In the genomic region with DNA sequence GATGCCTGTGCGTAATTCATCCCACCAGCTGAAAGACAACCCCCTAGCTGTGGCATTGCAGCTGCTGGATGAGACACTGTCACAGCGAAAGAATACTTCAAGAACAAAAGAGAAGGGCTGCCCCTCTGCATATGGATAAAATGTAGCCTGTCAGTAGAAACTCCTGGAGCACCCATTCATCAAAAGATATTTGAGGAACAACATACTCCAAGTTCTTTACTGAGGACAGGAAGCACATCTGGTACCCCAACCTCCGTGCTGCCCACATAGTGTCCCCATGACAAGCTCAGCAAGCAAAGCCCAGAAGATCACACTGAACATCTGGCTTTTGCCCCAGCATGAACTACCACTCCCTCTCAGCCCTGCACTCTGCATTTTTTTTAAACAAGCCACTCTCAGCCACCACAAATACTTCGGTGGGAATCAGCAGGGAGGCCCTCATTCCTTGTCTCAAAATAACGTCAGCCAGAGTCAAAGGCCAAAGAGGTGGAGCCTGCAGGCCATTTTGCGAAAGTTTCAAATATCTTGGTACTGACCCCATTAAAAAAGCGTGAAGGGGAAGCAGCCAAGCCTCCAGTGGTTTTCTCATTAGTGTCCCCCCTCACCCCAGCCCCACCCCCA, we compare ENCODE assay signal across 8 cellular contexts. TPM values are rescaled to one million over a fixed set of nuclear protein-coding genes. Genes with fewer than 3 reads are reported as not detected.
DNase-seq lines count a peak whose midpoint lies in the region; ATAC-seq and TF ChIP-seq lines count a peak whose summit lies in the region.

No MANE protein-coding gene starts in this region.

- CTCF ChIA-PET in WTC11 (lab: Charles Lee): interaction anchor here (0.9 to 2.0 kb wide), 5 partner anchors 8 to 739 kb away, joined by 4 to 11 read pairs (median 7); no protein-coding TSS in a partner anchor

- no peaks in the 10 kb centered on the region for H3K27me3 Mint-ChIP-seq in WTC11 (ENCODE audit: low read depth)

- peaks cover 7% of the 10 kb centered on the region for H3K36me3 ChIP-seq in osteoblast (ENCODE audit: insufficient read depth, low read length)

- H3K9me3 Mint-ChIP-seq in WTC11: no peaks in the 10 kb centered on the region

- intact Hi-C loops in posterior cingulate gyrus (cut with DNase I): no loop called here

- peaks cover 3% of the 10 kb centered on the region for H4K20me1 ChIP-seq in osteoblast (ENCODE audit: insufficient read depth, low read length)

- H3K4me1 Mint-ChIP-seq in WTC11: peaks cover 41% of the 10 kb centered on the region

- H3K36me3 Mint-ChIP-seq in WTC11: peaks cover 19% of the 10 kb centered on the region

- peak overlapping the region; percentile 99 for H3K27ac ChIP-seq in osteoblast (ENCODE audit: low read depth, low read length)

- peak overlapping the region; percentile 96 for H3K4me3 Mint-ChIP-seq in WTC11

- no peaks in the 10 kb centered on the region for H3K9me3 ChIP-seq in osteoblast (ENCODE audit: low read depth, low read length)

- no peak overlapping the region for H2AFZ ChIP-seq in osteoblast (ENCODE audit: low read length)

- TF ChIP-seq CTCF in WTC11 (IDR thresholded peaks at IDR 0.05): no peak
- TF ChIP-seq CTCF in osteoblast (IDR thresholded peaks at IDR 0.05; ENCODE audit: extremely low read depth, low read depth, low read length): no peak

- ATAC-seq in WTC11 (no peak), HG03342 (IDR thresholded peaks at IDR 0.05; ENCODE audit: unreplicated experiment) (no peak)

- H3K27ac Mint-ChIP-seq in WTC11: peak overlapping the region; percentile 75

- H3K4me2 ChIP-seq in osteoblast (ENCODE audit: insufficient read depth, low read length): peak overlapping the region; percentile 96

- H3K27me3 ChIP-seq in osteoblast (ENCODE audit: insufficient read depth, low read length): no peaks in the 10 kb centered on the region

- peaks cover 40% of the 10 kb centered on the region for H3K4me1 ChIP-seq in osteoblast (ENCODE audit: insufficient read depth, low read length)

- peak overlapping the region; percentile 97 for H3K4me3 ChIP-seq in osteoblast (ENCODE audit: insufficient read depth, low read length)

- DNase-seq in CD1c-positive myeloid dendritic cell (ENCODE audit: extremely low spot score): peak; percentile 56
- DNase-seq in HUDEP-2 (lab: John Stamatoyannopoulos, UW; ENCODE audit: unreplicated experiment in 76 of 76): peak in 55 of 76 experiments; percentile 7 to 71 (median 32)
- peak; percentile 30 for DNase-seq in WTC11 (ENCODE audit: low spot score)
- DNase-seq in foreskin melanocyte: peak; percentile 49
- no peak for DNase-seq in osteoblast (ENCODE audit: insufficient read length, low spot score, missing footprints)
- DNase-seq in posterior cingulate gyrus: no peak
- DNase-seq in NCI-H128 (lab: John Stamatoyannopoulos, UW; ENCODE audit: unreplicated experiment): no peak

- H3K79me2 ChIP-seq in osteoblast (ENCODE audit: insufficient read depth, low read length): peaks cover 67% of the 10 kb centered on the region

- POLR2A ChIA-PET in WTC11 (lab: Charles Lee): no interaction called here

TF ChIP-seq in WTC11, 78 proteins besides CTCF, POLR2A, EP300 and RAD21:
- TF ChIP-seq SMAD3 (CRISPR knock-in tag; IDR thresholded peaks at IDR 0.05; ENCODE audit: borderline replicate concordance): no peak
- TF ChIP-seq ZNF263 (CRISPR knock-in tag; IDR thresholded peaks at IDR 0.05; ENCODE audit: low read depth): no peak
- no peak for TF ChIP-seq PRDM15 (CRISPR knock-in tag; IDR thresholded peaks at IDR 0.05)
- TF ChIP-seq ZMAT4 (CRISPR knock-in tag; IDR thresholded peaks at IDR 0.05): no peak
- TF ChIP-seq NFYB (CRISPR knock-in tag; conservative IDR thresholded peaks at IDR 0.05; ENCODE audit: low read depth): no peak
- TF ChIP-seq ESRRA (CRISPR knock-in tag; IDR thresholded peaks at IDR 0.05; ENCODE audit: borderline replicate concordance): no peak
- TF ChIP-seq ARID4B (CRISPR knock-in tag; IDR thresholded peaks at IDR 0.05; ENCODE audit: borderline replicate concordance): no peak
- TF ChIP-seq GRHL2 (CRISPR knock-in tag; IDR thresholded peaks at IDR 0.05; ENCODE audit: insufficient replicate concordance, severe bottlenecking): no peak
- TF ChIP-seq ZBTB43 (CRISPR knock-in tag; IDR thresholded peaks at IDR 0.05): 0 out of 2 replicates have a peak, but pooled peaks have one; percentile 43
- TF ChIP-seq NFE2L1 (CRISPR knock-in tag; IDR thresholded peaks at IDR 0.05): 0 out of 2 replicates have a peak, but pooled peaks have one; percentile 50
- no peak for TF ChIP-seq ZNF416 (CRISPR knock-in tag; IDR thresholded peaks at IDR 0.05)

RNA-seq across cellular contexts. Expression of gene CREB3L2, which starts 1.7 kb away (rescaled TPM):
- total RNA-seq in WTC11 (2021) (48.1 to 60.6 TPM (median 52.1 TPM) in 3 replicates), osteoblast (26.5 and 28.6 TPM in 2 replicates)

Comparison
In these comparisons a context has a peak if more than half of its experiments do, and no peak if none do; other contexts are left out.
1. DNase-seq: peak in CD1c-positive myeloid dendritic cell (single experiment), HUDEP-2 (55 of 76), WTC11 (single experiment) and foreskin melanocyte (single experiment); none in osteoblast (single experiment), posterior cingulate gyrus (0 of 10) and NCI-H128 (single experiment).